ENCODE assay signal across 13 cellular contexts in the genomic region with DNA sequence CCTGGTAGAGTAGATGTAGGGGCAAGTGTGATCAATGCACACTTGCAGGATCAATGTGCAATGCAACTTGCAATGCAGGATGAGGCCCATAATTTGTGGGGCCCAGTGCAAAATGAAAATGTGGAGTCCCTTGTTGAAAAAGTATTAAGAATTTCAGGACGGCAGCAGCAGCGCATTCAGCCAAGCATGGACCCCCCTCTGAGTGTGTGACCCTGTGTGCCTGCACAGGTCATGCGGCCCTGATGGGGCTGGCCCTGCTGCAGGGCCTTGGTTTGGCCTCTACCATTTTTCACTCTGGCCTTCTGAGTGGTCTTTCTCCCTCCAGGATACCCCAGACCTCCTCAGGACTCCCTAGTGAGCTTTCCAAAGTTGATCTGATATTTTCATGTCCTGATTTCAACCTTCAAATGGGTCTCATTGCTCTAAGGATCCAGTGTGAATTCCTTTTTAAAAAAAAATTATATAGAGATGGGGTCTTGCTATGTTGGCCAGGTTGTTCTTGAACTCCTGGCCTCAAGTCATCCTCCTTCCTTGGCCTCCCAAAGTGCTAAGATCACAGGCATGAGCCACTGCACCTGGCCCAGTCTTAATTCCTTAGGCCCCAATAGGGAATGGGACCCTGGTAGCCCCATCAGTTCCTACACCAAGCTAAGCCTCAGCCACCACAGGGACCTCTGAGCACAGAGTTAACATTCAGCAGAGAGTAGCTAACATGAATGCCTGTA. TPM values are rescaled to one million over a fixed set of nuclear protein-coding genes. Genes with fewer than 3 reads are reported as not detected.
DNase-seq lines count a peak whose midpoint lies in the region; ATAC-seq, FAIRE-seq and TF ChIP-seq lines count a peak whose summit lies in the region.
"Had no signal": no experiment of that assay in that cellular context is flagged by ENCODE, and none has a peak within 500 bp of the region (broad histone marks: within the 10 kb centered on the region; RNA-seq: fewer than 3 reads in every experiment).

No MANE protein-coding gene starts in this region.

- H3K9ac ChIP-seq in BLaER1: peak overlapping the region; percentile 94

- peak overlapping the region; percentile 99 for H3K4me2 ChIP-seq in BLaER1

- intact Hi-C loops in body of pancreas (cut with DNase I): no loop called here
- intact Hi-C loops in pancreas (cut with DNase I): no loop called here

- DNase-seq in body of pancreas: no peak
- no peak for DNase-seq in pancreas
- no peak for DNase-seq in NCI-H1105 treated with DMSO at 0.1 percent for 48 hours (lab: John Stamatoyannopoulos, UW)
- no peak for DNase-seq in medulla oblongata (ENCODE audit: extremely low spot score)
- DNase-seq: AML-193; Kasumi-1; stimulated activated CD4-positive, alpha-beta T cell treated with anti-CD3 and anti-CD28 coated beads, Interleukin-4, amount 100 ng/mL, for 24 hours; trophoblast cell had no signal

- CTCF ChIA-PET in HEK293 (lab: Yijun Ruan, JAX): interaction anchor here (0.6 kb wide), 1 partner anchor 140 kb away, joined by 3 read pairs; no protein-coding TSS in a partner anchor

- peaks cover 79% of the 10 kb centered on the region for H3K4me1 ChIP-seq in BLaER1
- H3K4me1 ChIP-seq in HEK293 (ENCODE audit: control insufficient read depth, insufficient read depth, low read length): peaks cover 9% of the 10 kb centered on the region
- peaks cover 66% of the 10 kb centered on the region for H3K4me1 ChIP-seq in body of pancreas
- peaks cover 17 to 25% (median 18%) of the 10 kb centered on the region in 3 donors for H3K4me1 ChIP-seq in pancreas

- TF ChIP-seq CTCF in HEK293 (tag by site-specific recombination; IDR thresholded peaks at IDR 0.05) (no peak), body of pancreas (IDR thresholded peaks at IDR 0.05) (no peak), pancreas (IDR thresholded peaks at IDR 0.05) (no peak)

- 71 to 93% methylated on average over 3 of the region's 3 CpGs for WGBS in body of pancreas, 2 donors
- whole genome bisulfite sequencing in pancreas, 2 donors: 72 to 74% methylated on average over 3 of the region's 3 CpGs

- H3K4me3 ChIP-seq in BLaER1 (peak overlapping the region; percentile 83), HEK293 (ENCODE audit: low read depth, low read length) (no peak overlapping the region), body of pancreas (no peak overlapping the region), pancreas (no peak overlapping the region)

- no peaks in the 10 kb centered on the region for H3K9me3 ChIP-seq in BLaER1
- no peaks in the 10 kb centered on the region for H3K9me3 ChIP-seq in HEK293 (ENCODE audit: control insufficient read depth, insufficient read depth, low read depth, low read length)
- H3K9me3 ChIP-seq in body of pancreas: no peaks in the 10 kb centered on the region
- H3K9me3 ChIP-seq in pancreas: no peaks in the 10 kb centered on the region

- peak overlapping the region; percentile 93 for H3K27ac ChIP-seq in BLaER1
- no peak overlapping the region for H3K27ac ChIP-seq in HEK293 (ENCODE audit: extremely low read depth, low read depth, low read length)
- peak overlapping the region; percentile 86 to 97 (median 88) for H3K27ac ChIP-seq in body of pancreas
- H3K27ac ChIP-seq in pancreas: peak overlapping the region; percentile 35 to 90 (median 78)

- H3K36me3 ChIP-seq in BLaER1 (peaks cover 60% of the 10 kb centered on the region), HEK293 (ENCODE audit: control insufficient read depth in 2 of 2, insufficient read depth in 1 of 2, low read length in 2 of 2) (peaks cover 0 to 4% of the 10 kb centered on the region in 2 experiments; a peak in 2 of 3 replicates), body of pancreas (replicated peaks in 1 of 2; ENCODE audit: insufficient read depth in 1 of 2, low read depth in 2 of 2) (no peaks in the 10 kb centered on the region), pancreas (no peaks in the 10 kb centered on the region)

- peaks cover 2% of the 10 kb centered on the region; the same call in 1 of the 2 replicates for H4K20me1 ChIP-seq in BLaER1

- ATAC-seq in body of pancreas (no peak), pancreas (no peak), GM21423 (IDR thresholded peaks at IDR 0.05; ENCODE audit: unreplicated experiment) (no peak), GM18858 (IDR thresholded peaks at IDR 0.05; ENCODE audit: unreplicated experiment) (no peak)
- ATAC-seq: HCT116 had no signal

- H3K27me3 ChIP-seq in BLaER1 (no peaks in the 10 kb centered on the region), body of pancreas (no peaks in the 10 kb centered on the region), pancreas (no peaks in the 10 kb centered on the region)

- POLR2A ChIA-PET in HEK293 (lab: Yijun Ruan, JAX): no interaction called here

- TF ChIP-seq POLR2A in body of pancreas (IDR thresholded peaks at IDR 0.05): no peak

- FAIRE-seq in pancreas (lab: Jason Lieb, UNC): no peak

TF ChIP-seq in HEK293, 187 proteins besides CTCF, POLR2A, EP300 and RAD21:
- TF ChIP-seq ZNF629 (tag by site-specific recombination; IDR thresholded peaks at IDR 0.05) (no peak), ZNF121 (tag by site-specific recombination; IDR thresholded peaks at IDR 0.05) (peak; percentile 80)
- TF ChIP-seq, protein P1, sequence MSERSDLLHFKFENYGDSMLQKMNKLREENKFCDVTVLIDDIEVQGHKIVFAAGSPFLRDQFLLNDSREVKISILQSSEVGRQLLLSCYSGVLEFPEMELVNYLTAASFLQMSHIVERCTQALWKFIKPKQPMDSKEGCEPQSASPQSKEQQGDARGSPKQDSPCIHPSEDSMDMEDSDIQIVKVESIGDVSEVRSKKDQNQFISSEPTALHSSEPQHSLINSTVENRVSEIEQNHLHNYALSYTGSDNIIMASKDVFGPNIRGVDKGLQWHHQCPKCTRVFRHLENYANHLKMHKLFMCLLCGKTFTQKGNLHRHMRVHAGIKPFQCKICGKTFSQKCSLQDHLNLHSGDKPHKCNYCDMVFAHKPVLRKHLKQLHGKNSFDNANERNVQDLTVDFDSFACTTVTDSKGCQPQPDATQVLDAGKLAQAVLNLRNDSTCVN (tag by site-specific recombination; optimal IDR thresholded peaks at IDR 0.05): peak; percentile 7

RNA-seq across cellular contexts. Expression of a gene that starts 4.3 kb away (rescaled TPM):
- total RNA-seq in body of pancreas: 10 to 100 TPM; 46.5 to 93.1 TPM
- total RNA-seq in pancreas: 100 to 1,000 TPM in 1 of 6 donors, 10 to 100 TPM in 5; 58.3 to 101 (median 76.7) TPM
- polyA plus RNA-seq in pancreas: 10 to 100 TPM; 54.8 to 60.3 TPM
